In the genomic region with DNA sequence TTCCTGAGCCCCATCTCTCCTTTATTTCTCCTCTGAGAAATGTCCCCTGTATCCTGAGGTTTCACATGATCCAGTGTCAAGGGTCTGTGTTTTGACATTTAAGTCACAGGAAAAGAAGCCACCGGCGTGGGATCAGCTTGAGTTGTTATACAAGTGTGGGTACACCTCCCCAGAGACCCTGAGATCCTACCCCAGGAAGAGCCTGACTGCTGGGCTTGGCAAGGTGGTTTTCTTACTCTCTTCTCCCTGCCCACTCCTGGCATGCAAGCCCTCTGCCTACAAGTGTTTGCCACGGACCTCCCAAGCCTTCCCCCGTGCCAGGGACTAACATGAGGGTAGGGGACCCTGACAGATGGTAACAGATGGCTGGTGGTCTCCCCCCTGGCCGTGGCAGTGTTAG, we compare ENCODE assay signal across 28 cellular contexts. TPM values are rescaled to one million over a fixed set of nuclear protein-coding genes. Genes with fewer than 3 reads are reported as not detected.
DNase-seq lines count a peak whose midpoint lies in the region; ATAC-seq, FAIRE-seq and TF ChIP-seq lines count a peak whose summit lies in the region.
"Had no signal": no experiment of that assay in that cellular context is flagged by ENCODE, and none has a peak within 500 bp of the region (broad histone marks: within the 10 kb centered on the region; RNA-seq: fewer than 3 reads in every experiment).

No MANE protein-coding gene starts in this region.

- DNase-seq in D341Med (ENCODE audit: low spot score) (peak; percentile 32), astrocyte (ENCODE audit: low read depth) (no peak), OCI-LY7 (ENCODE audit: low spot score) (no peak), NCI-H1417 treated with DMSO at 0.1 percent for 48 hours (lab: John Stamatoyannopoulos, UW) (no peak), SW480 (ENCODE audit: low spot score) (no peak), NCI-H2227 (lab: John Stamatoyannopoulos, UW; ENCODE audit: unreplicated experiment) (no peak)
- peak in 1 of 10 donors; percentile 57 for DNase-seq in naive thymus-derived CD8-positive, alpha-beta T cell
- DNase-seq: activated CD4-positive, alpha-beta T cell treated with anti-CD3 and anti-CD28 coated beads for 36 hours; activated naive CD4-positive, alpha-beta T cell; activated T-cell treated with anti-CD3 and anti-CD28 coated beads, Interleukin-2, amount 50 U/mL, for 48 hours; brain microvascular endothelial cell; C1 segment of cervical spinal cord; effector CD4-positive, alpha-beta T cell; EL; erythroblast; GM23248; heart right ventricle; left cardiac atrium; NCI-H1048; NCI-H2029; stimulated activated CD4-positive, alpha-beta T cell treated with anti-CD3 and anti-CD28 coated beads, Interleukin-12 subunit alpha, Interleukin-12 subunit beta, amount 100 ng/mL, for 4 hours; stimulated activated CD4-positive, alpha-beta T cell treated with anti-CD3 and anti-CD28 coated beads, Interleukin-4, amount 100 ng/mL, for 1 hour had no signal

- no TSS peak for BruUV-seq in OCI-LY7 (replicated peaks; lab: Mats Ljungman, UMichigan)

- H3K4me1 ChIP-seq in BLaER1 treated with 17β-estradiol and CSF1 and Interleukin-3, amounts not matched to agents 10 nM and 100 nM = peaks cover 42 to 97% (median 93%) of the 10 kb centered on the region in 10 experiments
- H3K4me1 ChIP-seq in astrocyte (ENCODE audit: insufficient read depth, low read length) (peaks cover 29% of the 10 kb centered on the region), OCI-LY7 (ENCODE audit: insufficient read depth, low read length, poor library complexity, severe bottlenecking) (peaks cover 28% of the 10 kb centered on the region)

- H3K27ac ChIP-seq in BLaER1 treated with 17β-estradiol and CSF1 and Interleukin-3, amounts not matched to agents 10 nM and 100 nM = peak overlapping the region in 3 of 11 experiments; percentile 23 to 72 (median 24); a peak in 6 of 22 replicates
- H3K27ac ChIP-seq in astrocyte (ENCODE audit: low read depth, low read length) (no peak overlapping the region), OCI-LY7 (ENCODE audit: low read depth, low read length, poor library complexity, severe bottlenecking) (no peak overlapping the region)
- H3K27ac ChIP-seq: brain microvascular endothelial cell, GM23248, heart right ventricle, right lobe of liver had no signal

- H4K20me1 ChIP-seq in BLaER1 treated with 17β-estradiol and CSF1 and Interleukin-3, amounts not matched to agents 10 nM and 100 nM = peaks cover 0 to 46% (median 11%) of the 10 kb centered on the region in 11 experiments; a peak in 13 of 22 replicates
- H4K20me1 ChIP-seq in astrocyte (ENCODE audit: insufficient read depth, low read length) (peaks cover 10% of the 10 kb centered on the region), OCI-LY7 (ENCODE audit: insufficient read depth, low read length) (no peaks in the 10 kb centered on the region)

- peaks cover 22% of the 10 kb centered on the region for H3K4me1 Mint-ChIP-seq in astrocyte (ENCODE audit: low read depth, unreplicated experiment)
- peaks cover 4 to 16% (median 9%) of the 10 kb centered on the region in 4 donors for H3K4me1 Mint-ChIP-seq in naive thymus-derived CD8-positive, alpha-beta T cell

- no peak overlapping the region for H3K4me3 Mint-ChIP-seq in astrocyte (ENCODE audit: unreplicated experiment)
- peak overlapping the region in 1 of 10 donors; percentile 56 for H3K4me3 Mint-ChIP-seq in naive thymus-derived CD8-positive, alpha-beta T cell
- H3K4me3 Mint-ChIP-seq: activated CD4-positive, alpha-beta T cell treated with anti-CD3 and anti-CD28 coated beads for 36 hours; T-helper 1 cell treated with Interleukin-12 subunit alpha and Interleukin-12 subunit beta and Interleukin-4 antibody, amounts not matched to agents 30 μg/mL and 1 μg/mL, for 36 hours had no signal

- H3K27ac Mint-ChIP-seq in astrocyte (ENCODE audit: unreplicated experiment) = peak overlapping the region; percentile 53
- H3K27ac Mint-ChIP-seq in naive thymus-derived CD8-positive, alpha-beta T cell = peak overlapping the region in 9 of 10 donors; percentile 11 to 84 (median 56)
- H3K27ac Mint-ChIP-seq: activated CD4-positive, alpha-beta T cell treated with anti-CD3 and anti-CD28 coated beads for 36 hours; T-helper 1 cell treated with Interleukin-12 subunit alpha and Interleukin-12 subunit beta and Interleukin-4 antibody, amounts not matched to agents 30 μg/mL and 1 μg/mL, for 36 hours had no signal

- intact Hi-C loops in OCI-LY7 (cut with micrococcal nuclease; ENCODE audit: unreplicated experiment) = no loop called here

- peaks cover 3% of the 10 kb centered on the region for H3K27me3 Mint-ChIP-seq in astrocyte (ENCODE audit: low read depth, unreplicated experiment)
- H3K27me3 Mint-ChIP-seq in naive thymus-derived CD8-positive, alpha-beta T cell = no peaks in the 10 kb centered on the region
- H3K27me3 Mint-ChIP-seq: activated CD4-positive, alpha-beta T cell treated with anti-CD3 and anti-CD28 coated beads for 36 hours had no signal

- no peaks in the 10 kb centered on the region; a peak in 1 of 22 replicates for H3K27me3 ChIP-seq in BLaER1 treated with 17β-estradiol and CSF1 and Interleukin-3, amounts not matched to agents 10 nM and 100 nM
- peaks cover 8% of the 10 kb centered on the region for H3K27me3 ChIP-seq in astrocyte (ENCODE audit: insufficient read depth, low read length)

- H2AFZ ChIP-seq in astrocyte (ENCODE audit: low read depth, low read length) (no peak overlapping the region), OCI-LY7 (ENCODE audit: low read length) (no peak overlapping the region)
- H2AFZ ChIP-seq: GM23248 had no signal

- TF ChIP-seq CTCF in astrocyte (IDR thresholded peaks at IDR 0.05; ENCODE audit: insufficient read depth, low read depth, low read length) (no peak), OCI-LY7 (conservative IDR thresholded peaks at IDR 0.05; ENCODE audit: low read length) (no peak)

- H3K9me3 ChIP-seq in BLaER1 treated with 17β-estradiol and CSF1 and Interleukin-3, amounts not matched to agents 10 nM and 100 nM (replicated peaks in 1 of 11) = no peaks in the 10 kb centered on the region
- H3K9me3 ChIP-seq in astrocyte (ENCODE audit: insufficient read depth, low read depth, low read length) (no peaks in the 10 kb centered on the region), OCI-LY7 (ENCODE audit: low read length) (no peaks in the 10 kb centered on the region)
- H3K9me3 ChIP-seq: heart right ventricle, right lobe of liver had no signal

- no peaks in the 10 kb centered on the region for H3K79me2 ChIP-seq in astrocyte (ENCODE audit: insufficient read depth, low read length)
- no peaks in the 10 kb centered on the region for H3K79me2 ChIP-seq in OCI-LY7 (ENCODE audit: insufficient read depth, low read depth, low read length)

- ATAC-seq in naive thymus-derived CD8-positive, alpha-beta T cell = no peak
- ATAC-seq: activated CD4-positive, alpha-beta T cell treated with anti-CD3 and anti-CD28 coated beads for 36 hours; GM12878; heart right ventricle; left cardiac atrium; right lobe of liver had no signal

- peaks cover 0 to 45% (median 31%) of the 10 kb centered on the region in 11 experiments; a peak in 16 of 22 replicates for H3K36me3 ChIP-seq in BLaER1 treated with 17β-estradiol and CSF1 and Interleukin-3, amounts not matched to agents 10 nM and 100 nM
- H3K36me3 ChIP-seq in astrocyte (ENCODE audit: insufficient read depth, low read length) = no peaks in the 10 kb centered on the region
- no peaks in the 10 kb centered on the region for H3K36me3 ChIP-seq in OCI-LY7 (ENCODE audit: insufficient read depth, low read length)
- H3K36me3 ChIP-seq: brain microvascular endothelial cell had no signal

- POLR2A ChIA-PET in naive thymus-derived CD8-positive, alpha-beta T cell (lab: Charles Lee) = no interaction called here
- POLR2A ChIA-PET in OCI-LY7 (lab: Charles Lee) = no interaction called here

- H3K4me2 ChIP-seq in BLaER1 treated with 17β-estradiol and CSF1 and Interleukin-3, amounts not matched to agents 10 nM and 100 nM = peak overlapping the region in 10 of 11 experiments; percentile 44 to 100 (median 100); a peak in 21 of 22 replicates
- H3K4me2 ChIP-seq in astrocyte (ENCODE audit: low read length) (no peak overlapping the region), OCI-LY7 (ENCODE audit: low read length) (no peak overlapping the region)

- H3K9ac ChIP-seq in BLaER1 treated with 17β-estradiol and CSF1 and Interleukin-3, amounts not matched to agents 10 nM and 100 nM = peak overlapping the region in 6 of 11 experiments; percentile 36 to 67 (median 58); a peak in 10 of 22 replicates
- H3K9ac ChIP-seq in astrocyte (ENCODE audit: low read length) = no peak overlapping the region
- H3K9ac ChIP-seq: GM23248 had no signal

- H3K4me3 ChIP-seq in BLaER1 treated with 17β-estradiol and CSF1 and Interleukin-3, amounts not matched to agents 10 nM and 100 nM = no peak overlapping the region
- H3K4me3 ChIP-seq in astrocyte (ENCODE audit: insufficient read depth, low read depth, low read length) = no peak overlapping the region
- H3K4me3 ChIP-seq in OCI-LY7 (ENCODE audit: low read depth, low read length, poor library complexity, severe bottlenecking) = no peak overlapping the region
- H3K4me3 ChIP-seq: GM12878, GM23248, heart right ventricle, right lobe of liver had no signal

- no peak for FAIRE-seq in astrocyte (lab: Jason Lieb, UNC)
- FAIRE-seq: D721Med, GM12878, RCC 7860 had no signal

- CTCF ChIA-PET in OCI-LY7 (lab: Charles Lee; ENCODE audit: unreplicated experiment) = no interaction called here

- H3K9me2 ChIP-seq in OCI-LY7 (ENCODE audit: insufficient read depth, low read length) = no peaks in the 10 kb centered on the region

- no peaks in the 10 kb centered on the region for H3K9me3 Mint-ChIP-seq in astrocyte (ENCODE audit: unreplicated experiment)
- H3K9me3 Mint-ChIP-seq in naive thymus-derived CD8-positive, alpha-beta T cell = no peaks in the 10 kb centered on the region
- H3K9me3 Mint-ChIP-seq: T-helper 1 cell treated with Interleukin-12 subunit alpha and Interleukin-12 subunit beta and Interleukin-4 antibody, amounts not matched to agents 30 μg/mL and 1 μg/mL, for 36 hours had no signal

- H3K36me3 Mint-ChIP-seq in astrocyte (ENCODE audit: low read depth, unreplicated experiment) = peaks cover 6% of the 10 kb centered on the region
- peaks cover 0 to 17% (median 0%) of the 10 kb centered on the region in 3 donors for H3K36me3 Mint-ChIP-seq in naive thymus-derived CD8-positive, alpha-beta T cell

RNA-seq across cellular contexts. Expression of gene ARHGAP27, which starts 2.8 kb away (rescaled TPM):
- 4.4 and 10.0 TPM in 2 replicates for total RNA-seq in astrocyte
- 100 to 1,000 TPM; 101 to 102 TPM for total RNA-seq in naive thymus-derived CD8-positive, alpha-beta T cell
- polyA plus RNA-seq in naive thymus-derived CD8-positive, alpha-beta T cell = 10 to 100 TPM; 17.3 to 31.1 (median 19.8) TPM
- 55.5 and 66.1 TPM in 2 replicates for total RNA-seq in OCI-LY7 (2014; rRNA removed; shearing (Covaris generic))
- 56.8 and 62.7 TPM in 2 replicates for total RNA-seq in OCI-LY7 (2022)

RNA-seq across cellular contexts. Expression of gene PLEKHM1, which starts 55.0 kb away (rescaled TPM):
- total RNA-seq in astrocyte (32.5 and 41.9 TPM in 2 replicates), OCI-LY7 (2022) (29.3 and 36.7 TPM in 2 replicates)
- total RNA-seq in naive thymus-derived CD8-positive, alpha-beta T cell = 10 to 100 TPM; 78.0 to 92.7 TPM
- 10 to 100 TPM; 12.4 to 14.7 (median 12.8) TPM for polyA plus RNA-seq in naive thymus-derived CD8-positive, alpha-beta T cell
- total RNA-seq in OCI-LY7 (2014; rRNA removed; shearing (Covaris generic)) = 6.5 and 11.8 TPM in 2 replicates

Comparison
In these comparisons a context has a peak if more than half of its experiments do, and no peak if none do; other contexts are left out.
1. H3K4me2 ChIP-seq: peak in BLaER1 treated with 17β-estradiol and CSF1 and Interleukin-3, amounts not matched to agents 10 nM and 100 nM (10 of 11); none in astrocyte (single experiment) and OCI-LY7 (single experiment).